In the genomic region with DNA sequence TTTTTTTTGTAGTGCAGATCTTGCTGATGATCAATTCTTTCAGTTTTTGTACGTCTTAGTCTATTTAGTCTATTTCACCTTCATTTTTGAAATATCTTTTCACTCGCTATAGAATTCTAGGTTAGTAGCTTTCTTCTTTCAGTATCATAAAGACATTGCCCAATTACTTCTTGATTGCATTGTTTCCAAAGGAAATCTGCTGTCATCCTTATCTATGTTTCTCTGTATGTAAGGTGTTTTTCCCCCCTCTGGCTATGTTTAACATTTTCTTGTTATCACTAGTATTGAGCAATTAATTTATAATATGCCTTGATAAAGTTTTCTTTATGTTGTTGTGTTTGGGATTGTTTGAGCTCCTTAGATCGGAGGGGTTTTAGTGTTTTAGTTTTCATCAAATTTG, we compare ENCODE assay signal across 1 cellular context.
TF ChIP-seq lines count a peak whose summit lies in the region.

No MANE protein-coding gene starts in this region.

TF ChIP-seq in HepG2, 621 proteins besides CTCF, POLR2A, EP300 and RAD21 (continued from another document):
- TF ChIP-seq, protein P1, sequence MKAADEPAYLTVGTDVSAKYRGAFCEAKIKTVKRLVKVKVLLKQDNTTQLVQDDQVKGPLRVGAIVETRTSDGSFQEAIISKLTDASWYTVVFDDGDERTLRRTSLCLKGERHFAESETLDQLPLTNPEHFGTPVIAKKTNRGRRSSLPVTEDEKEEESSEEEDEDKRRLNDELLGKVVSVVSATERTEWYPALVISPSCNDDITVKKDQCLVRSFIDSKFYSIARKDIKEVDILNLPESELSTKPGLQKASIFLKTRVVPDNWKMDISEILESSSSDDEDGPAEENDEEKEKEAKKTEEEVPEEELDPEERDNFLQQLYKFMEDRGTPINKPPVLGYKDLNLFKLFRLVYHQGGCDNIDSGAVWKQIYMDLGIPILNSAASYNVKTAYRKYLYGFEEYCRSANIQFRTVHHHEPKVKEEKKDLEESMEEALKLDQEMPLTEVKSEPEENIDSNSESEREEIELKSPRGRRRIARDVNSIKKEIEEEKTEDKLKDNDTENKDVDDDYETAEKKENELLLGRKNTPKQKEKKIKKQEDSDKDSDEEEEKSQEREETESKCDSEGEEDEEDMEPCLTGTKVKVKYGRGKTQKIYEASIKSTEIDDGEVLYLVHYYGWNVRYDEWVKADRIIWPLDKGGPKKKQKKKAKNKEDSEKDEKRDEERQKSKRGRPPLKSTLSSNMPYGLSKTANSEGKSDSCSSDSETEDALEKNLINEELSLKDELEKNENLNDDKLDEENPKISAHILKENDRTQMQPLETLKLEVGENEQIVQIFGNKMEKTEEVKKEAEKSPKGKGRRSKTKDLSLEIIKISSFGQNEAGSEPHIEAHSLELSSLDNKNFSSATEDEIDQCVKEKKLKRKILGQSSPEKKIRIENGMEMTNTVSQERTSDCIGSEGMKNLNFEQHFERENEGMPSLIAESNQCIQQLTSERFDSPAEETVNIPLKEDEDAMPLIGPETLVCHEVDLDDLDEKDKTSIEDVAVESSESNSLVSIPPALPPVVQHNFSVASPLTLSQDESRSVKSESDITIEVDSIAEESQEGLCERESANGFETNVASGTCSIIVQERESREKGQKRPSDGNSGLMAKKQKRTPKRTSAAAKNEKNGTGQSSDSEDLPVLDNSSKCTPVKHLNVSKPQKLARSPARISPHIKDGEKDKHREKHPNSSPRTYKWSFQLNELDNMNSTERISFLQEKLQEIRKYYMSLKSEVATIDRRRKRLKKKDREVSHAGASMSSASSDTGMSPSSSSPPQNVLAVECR (CRISPR knock-in tag; IDR thresholded peaks at IDR 0.05; ENCODE audit: borderline replicate concordance) = no peak
- TF ChIP-seq HMG20A (CRISPR knock-in tag; IDR thresholded peaks at IDR 0.05; ENCODE audit: borderline replicate concordance) = no peak
